10 cellular contexts compared by ENCODE assay signal in the genomic region with DNA sequence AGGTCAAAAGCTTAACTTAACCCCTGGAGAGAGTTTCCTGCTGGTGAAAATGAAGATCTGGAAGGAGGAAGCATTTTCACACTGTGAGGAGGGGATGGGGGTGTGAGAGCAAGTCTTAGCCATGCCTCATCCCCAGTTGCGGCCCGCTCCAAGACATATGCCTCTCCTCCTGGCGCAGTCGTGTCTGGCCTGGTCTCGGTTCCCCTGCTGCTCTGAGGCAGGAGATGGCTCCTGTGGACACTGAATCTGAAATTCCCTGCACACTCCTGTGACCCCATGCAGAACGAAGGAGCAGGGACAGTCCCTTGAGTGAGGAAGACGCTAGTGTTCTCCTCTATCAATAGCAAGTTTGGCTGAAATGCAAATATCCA. TPM values are rescaled to one million over a fixed set of nuclear protein-coding genes. Genes with fewer than 3 reads are reported as not detected.
A peak's percentile ranks its signal among the peaks of the same experiment; 100 is the strongest.
DNase-seq lines count a peak whose midpoint lies in the region; ATAC-seq, FAIRE-seq and TF ChIP-seq lines count a peak whose summit lies in the region.
"Had no signal": no experiment of that assay in that cellular context is flagged by ENCODE, and none has a peak within 500 bp of the region (broad histone marks: within the 10 kb centered on the region; RNA-seq: fewer than 3 reads in every experiment).

No MANE protein-coding gene starts in this region.

- H3K27ac ChIP-seq in subcutaneous abdominal adipose tissue (ENCODE audit: low read depth, low read length): peak overlapping the region; percentile 70

- peak overlapping the region; percentile 81 for H3K27ac Mint-ChIP-seq in activated naive CD8-positive, alpha-beta T cell treated with anti-CD3 and anti-CD28 coated beads, Interleukin-2, amount 50 U/mL, for 24 hours

- no peaks in the 10 kb centered on the region for H3K27me3 ChIP-seq in subcutaneous abdominal adipose tissue (ENCODE audit: control insufficient read depth in 5 of 5, insufficient read depth in 4 of 5, low read length in 5 of 5)

- H3K4me3 Mint-ChIP-seq in activated naive CD8-positive, alpha-beta T cell treated with anti-CD3 and anti-CD28 coated beads, Interleukin-2, amount 50 U/mL, for 24 hours: peak overlapping the region; percentile 86

- peak overlapping the region in 1 of 5 donors; percentile 92 for H3K9ac ChIP-seq in subcutaneous abdominal adipose tissue (ENCODE audit: low read length in 5 of 5)

- no peak for FAIRE-seq in GM12892 (lab: Jason Lieb, UNC)
- FAIRE-seq: islet of Langerhans had no signal

- H3K9me3 Mint-ChIP-seq in activated naive CD8-positive, alpha-beta T cell treated with anti-CD3 and anti-CD28 coated beads, Interleukin-2, amount 50 U/mL, for 24 hours: peaks cover 3% of the 10 kb centered on the region

- H3K36me3 Mint-ChIP-seq in activated naive CD8-positive, alpha-beta T cell treated with anti-CD3 and anti-CD28 coated beads, Interleukin-2, amount 50 U/mL, for 24 hours (ENCODE audit: low read depth): no peaks in the 10 kb centered on the region

- H3K4me1 ChIP-seq in subcutaneous abdominal adipose tissue (ENCODE audit: control insufficient read depth in 5 of 5, insufficient read depth in 5 of 5, low read length in 5 of 5): peaks cover 4 to 21% (median 15%) of the 10 kb centered on the region in 5 donors

- H3K4me3 ChIP-seq in subcutaneous abdominal adipose tissue (ENCODE audit: low read depth in 1 of 5, low read length in 5 of 5): peak overlapping the region; percentile 81 to 96 (median 87)

- H3K27me3 Mint-ChIP-seq in activated naive CD8-positive, alpha-beta T cell treated with anti-CD3 and anti-CD28 coated beads, Interleukin-2, amount 50 U/mL, for 24 hours: no peaks in the 10 kb centered on the region

- DNase-seq in NOMO-1 (lab: John Stamatoyannopoulos, UW; ENCODE audit: unreplicated experiment in 2 of 2) (peak; percentile 14 to 45), NOMO-1 treated with dmso at 0.1 percent for 144 hours (lab: John Stamatoyannopoulos, UW; ENCODE audit: unreplicated experiment) (no peak), iris pigment epithelial cell (ENCODE audit: low read depth) (peak; percentile 14), SW 1271 (lab: John Stamatoyannopoulos, UW) (no peak), GM12892 (ENCODE audit: insufficient read length) (no peak)
- no peak for DNase-seq in activated naive CD8-positive, alpha-beta T cell treated with anti-CD3 and anti-CD28 coated beads, Interleukin-2, amount 50 U/mL, for 24 hours
- DNase-seq: NCI-H1436 treated with DMSO at 0.1 percent for 48 hours had no signal

- no peaks in the 10 kb centered on the region for H3K36me3 ChIP-seq in subcutaneous abdominal adipose tissue (ENCODE audit: control insufficient read depth in 5 of 5, insufficient read depth in 5 of 5, low read length in 5 of 5)

- peaks cover 19% of the 10 kb centered on the region for H3K4me1 Mint-ChIP-seq in activated naive CD8-positive, alpha-beta T cell treated with anti-CD3 and anti-CD28 coated beads, Interleukin-2, amount 50 U/mL, for 24 hours

- no peak for TF ChIP-seq POLR2A in GM12892 (IDR thresholded peaks at IDR 0.05; ENCODE audit: low read depth, low read length)

- ATAC-seq in activated naive CD8-positive, alpha-beta T cell treated with anti-CD3 and anti-CD28 coated beads, Interleukin-2, amount 50 U/mL, for 24 hours: peak; percentile 18
- no peak for ATAC-seq in HG03565 (IDR thresholded peaks at IDR 0.05; ENCODE audit: unreplicated experiment)

- no peaks in the 10 kb centered on the region for H3K9me3 ChIP-seq in subcutaneous abdominal adipose tissue (ENCODE audit: control insufficient read depth in 5 of 5, low read length in 5 of 5)

RNA-seq across cellular contexts. Expression of a gene that starts 0.3 kb away (rescaled TPM):
- polyA plus RNA-seq in GM12892 (2012; ENCODE audit: missing spikeins): 2.2 TPM

RNA-seq across cellular contexts. Expression of a gene that starts 37.7 kb away (rescaled TPM):
- polyA plus RNA-seq in GM12892 (2012; ENCODE audit: missing spikeins): 14.2 TPM

RNA-seq across cellular contexts. Expression of a gene that starts 38.7 kb away (rescaled TPM):
- polyA plus RNA-seq in GM12892 (2012; ENCODE audit: missing spikeins): 7.4 TPM

Comparison
In these comparisons a context has a peak if more than half of its experiments do, and no peak if none do; other contexts are left out.
1. DNase-seq: peak in NOMO-1 (2 of 2) and iris pigment epithelial cell (single experiment); none in NOMO-1 treated with dmso at 0.1 percent for 144 hours (single experiment), activated naive CD8-positive, alpha-beta T cell treated with anti-CD3 and anti-CD28 coated beads, Interleukin-2, amount 50 U/mL, for 24 hours (single experiment), SW 1271 (0 of 2) and GM12892 (single experiment).